ENCODE assay signal across 11 cellular contexts in the genomic region with DNA sequence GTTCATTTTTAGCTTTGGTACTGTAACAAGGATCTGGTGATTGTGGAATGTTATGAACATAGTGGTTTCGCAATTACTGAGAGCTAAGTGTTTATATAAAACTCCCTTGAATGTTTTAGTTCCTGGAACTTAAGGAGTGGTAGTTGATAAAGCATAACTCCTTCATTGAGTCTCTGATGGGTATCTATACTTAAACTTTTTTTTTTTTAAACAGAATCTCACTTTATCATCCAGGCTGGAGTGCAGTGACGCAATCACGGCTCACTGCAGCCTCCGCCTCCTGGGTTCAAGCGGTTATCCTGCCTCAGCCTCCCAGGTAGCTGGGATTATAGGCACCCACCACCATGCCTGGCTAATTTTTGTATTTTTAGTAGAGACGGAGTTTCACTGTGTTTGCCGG. TPM values are rescaled to one million over a fixed set of nuclear protein-coding genes. Genes with fewer than 3 reads are reported as not detected.
DNase-seq lines count a peak whose midpoint lies in the region; FAIRE-seq and TF ChIP-seq lines count a peak whose summit lies in the region.
"Had no signal": no experiment of that assay in that cellular context is flagged by ENCODE, and none has a peak within 500 bp of the region (broad histone marks: within the 10 kb centered on the region; RNA-seq: fewer than 3 reads in every experiment).

No MANE protein-coding gene starts in this region.

- peaks cover 10% of the 10 kb centered on the region for H4K20me1 ChIP-seq in neural progenitor cell (ENCODE audit: low read depth)

- H3K9ac ChIP-seq in neural progenitor cell: no peak overlapping the region

- H3K27me3 ChIP-seq in neural progenitor cell (no peaks in the 10 kb centered on the region), MG63 (no peaks in the 10 kb centered on the region)

- no peaks in the 10 kb centered on the region for H3F3A ChIP-seq in neural progenitor cell (ENCODE audit: low read depth)

- H3K27me3 Mint-ChIP-seq in nephron (ENCODE audit: low read depth) (no peaks in the 10 kb centered on the region), neural progenitor cell (ENCODE audit: insufficient read depth, low read depth) (no peaks in the 10 kb centered on the region)

- no peak overlapping the region for H3K27ac ChIP-seq in neural progenitor cell

- H3K79me2 ChIP-seq in neural progenitor cell (ENCODE audit: low read depth): peaks cover 68% of the 10 kb centered on the region

- H3K27ac Mint-ChIP-seq in nephron: peak overlapping the region in 2 of 3 experiments; percentile 43 to 90
- no peak overlapping the region for H3K27ac Mint-ChIP-seq in neural progenitor cell
- H3K27ac Mint-ChIP-seq: activated naive CD4-positive, alpha-beta T cell treated with anti-CD3 and anti-CD28 coated beads for 36 hours had no signal

- peaks cover 5% of the 10 kb centered on the region for H3K4me1 Mint-ChIP-seq in nephron
- no peaks in the 10 kb centered on the region for H3K4me1 Mint-ChIP-seq in neural progenitor cell

- peak; percentile 87 for FAIRE-seq in endometrium (lab: Jason Lieb, UNC)

- no peak overlapping the region for H2AFZ ChIP-seq in neural progenitor cell (replicated peaks)

- H3K4me2 ChIP-seq in neural progenitor cell: no peak overlapping the region

- TF ChIP-seq CTCF in AG10803 (conservative IDR thresholded peaks at IDR 0.05; ENCODE audit: low read length): no peak
- no peak for TF ChIP-seq CTCF in nephron (IDR thresholded peaks at IDR 0.05; ENCODE audit: unreplicated experiment in 3 of 3)
- no peak for TF ChIP-seq CTCF in neural progenitor cell (IDR thresholded peaks at IDR 0.05)

- H3K9me3 ChIP-seq in neural progenitor cell (ENCODE audit: low read depth) (no peaks in the 10 kb centered on the region), MG63 (no peaks in the 10 kb centered on the region)

- peaks cover 17% of the 10 kb centered on the region for H3K36me3 Mint-ChIP-seq in nephron (ENCODE audit: low read depth)
- peaks cover 12% of the 10 kb centered on the region for H3K36me3 Mint-ChIP-seq in neural progenitor cell

- H3K4me3 Mint-ChIP-seq in nephron (no peak overlapping the region), neural progenitor cell (no peak overlapping the region)
- H3K4me3 Mint-ChIP-seq: activated naive CD4-positive, alpha-beta T cell treated with anti-CD3 and anti-CD28 coated beads for 36 hours had no signal

- no peaks in the 10 kb centered on the region for H3K9me3 Mint-ChIP-seq in nephron
- H3K9me3 Mint-ChIP-seq in neural progenitor cell: no peaks in the 10 kb centered on the region
- H3K9me3 Mint-ChIP-seq: activated naive CD4-positive, alpha-beta T cell treated with anti-CD3 and anti-CD28 coated beads for 36 hours had no signal

- H3K4me3 ChIP-seq in AG10803 (ENCODE audit: low read length) (no peak overlapping the region), neural progenitor cell (no peak overlapping the region), MG63 (no peak overlapping the region)

- H3K36me3 ChIP-seq in neural progenitor cell: no peaks in the 10 kb centered on the region
- H3K36me3 ChIP-seq in MG63: peaks cover 21% of the 10 kb centered on the region

- DNase-seq in AG10803 (ENCODE audit: low read depth): peak; percentile 83
- peak; percentile 32 for DNase-seq in MV-4-11 (lab: John Stamatoyannopoulos, UW)
- no peak for DNase-seq in neural progenitor cell (ENCODE audit: low spot score)
- DNase-seq in NCI-H2171 treated with DMSO at 0.1 percent for 48 hours (lab: John Stamatoyannopoulos, UW): no peak
- no peak for DNase-seq in MG63
- no peak for DNase-seq in NCI-H345 (lab: John Stamatoyannopoulos, UW)
- DNase-seq: activated naive CD4-positive, alpha-beta T cell treated with anti-CD3 and anti-CD28 coated beads for 36 hours; DMS 273 treated with DMSO at 0.1 percent for 48 hours; NCI-H748 treated with DMSO at 0.1 percent for 48 hours had no signal

- no peaks in the 10 kb centered on the region for H3K4me1 ChIP-seq in neural progenitor cell

RNA-seq across cellular contexts. Expression of a gene that starts 11.3 kb away (rescaled TPM):
- 67.4 and 87.8 TPM in 2 replicates for total RNA-seq in neural progenitor cell (ENCODE audit: low replicate concordance)
- 34.6 and 40.2 TPM in 2 replicates for total RNA-seq in MG63 (2014; rRNA removed; shearing (Covaris generic); ENCODE audit: low replicate concordance)

RNA-seq across cellular contexts. Expression of a gene that starts 52.0 kb away (rescaled TPM):
- 27.3 and 28.4 TPM in 2 replicates for total RNA-seq in neural progenitor cell (ENCODE audit: low replicate concordance)
- 9.5 and 11.1 TPM in 2 replicates for total RNA-seq in MG63 (2014; rRNA removed; shearing (Covaris generic); ENCODE audit: low replicate concordance)

Comparison
In these comparisons a context has a peak if more than half of its experiments do, and no peak if none do; other contexts are left out.
1. DNase-seq: peak in AG10803 (single experiment) and MV-4-11 (single experiment); none in neural progenitor cell (single experiment), NCI-H2171 treated with DMSO at 0.1 percent for 48 hours (single experiment), MG63 (single experiment) and NCI-H345 (single experiment).